In the genomic region with DNA sequence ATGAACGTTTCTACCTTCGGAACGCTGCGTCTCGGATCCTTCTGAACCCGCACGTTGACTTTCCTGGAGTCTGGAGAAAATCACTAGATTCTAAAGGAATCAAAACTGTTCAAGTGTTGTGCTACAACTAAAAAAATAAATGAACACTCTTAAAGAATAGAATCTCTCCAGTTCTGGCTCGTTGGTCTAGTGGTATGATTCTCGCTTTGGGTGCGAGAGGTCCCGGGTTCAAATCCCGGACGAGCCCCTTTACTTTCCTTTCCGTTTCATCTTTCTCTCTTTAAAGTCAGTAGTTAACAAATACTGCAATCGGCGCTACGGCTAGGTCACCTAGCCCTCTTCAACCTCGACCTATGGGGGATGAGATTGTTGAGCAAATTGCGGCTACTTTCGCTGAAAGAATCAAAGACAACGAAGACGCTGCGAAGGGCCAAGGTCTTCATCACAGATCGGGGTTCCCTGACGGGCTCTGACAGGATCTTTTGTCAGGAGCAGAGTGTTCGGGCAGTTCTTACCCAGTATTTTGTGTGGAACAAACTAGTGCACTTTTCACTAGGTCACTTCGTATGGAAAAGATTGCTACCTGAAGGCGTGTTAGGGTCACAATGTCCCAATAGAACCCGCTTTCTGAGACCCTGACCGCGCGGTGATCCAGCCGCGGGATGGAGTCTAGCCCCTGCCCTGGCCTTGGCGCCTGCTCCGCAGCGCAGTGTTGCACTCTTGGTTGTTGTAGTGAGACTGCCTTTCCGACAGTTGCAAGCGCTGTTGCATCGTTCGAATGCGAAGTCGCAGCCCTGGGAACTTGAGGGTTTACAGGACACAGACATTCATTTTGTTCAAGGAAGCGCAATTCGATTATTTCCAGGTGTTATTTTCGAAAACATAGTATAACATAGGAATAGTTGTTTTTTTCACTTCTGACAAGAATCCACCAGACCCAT, we compare ENCODE assay signal across 1 cellular context.
A peak's percentile ranks its signal among the peaks of the same experiment; 100 is the strongest.
TF ChIP-seq lines count a peak whose summit lies in the region.

No MANE protein-coding gene starts in this region.

TF ChIP-seq in endothelial cell of umbilical vein, 7 proteins besides CTCF, POLR2A, EP300 and RAD21:
- peak; percentile 38 for TF ChIP-seq EZH2 (IDR thresholded peaks at IDR 0.05; ENCODE audit: borderline replicate concordance, low read depth, low read length, severe bottlenecking)
- TF ChIP-seq MYC (IDR thresholded peaks at IDR 0.05; ENCODE audit: low read depth, low read length): no peak
- peak; percentile 8 for TF ChIP-seq GATA2 (IDR thresholded peaks at IDR 0.05; ENCODE audit: insufficient read depth, insufficient read length, low read depth, low read length)
- TF ChIP-seq FOS (IDR thresholded peaks at IDR 0.05; ENCODE audit: borderline replicate concordance, insufficient read depth, low read length): no peak
TF ChIP-seq in endothelial cell of umbilical vein: peak in this region for 2.
